Comparison of ENCODE assay signal across 9 cellular contexts in the genomic region with DNA sequence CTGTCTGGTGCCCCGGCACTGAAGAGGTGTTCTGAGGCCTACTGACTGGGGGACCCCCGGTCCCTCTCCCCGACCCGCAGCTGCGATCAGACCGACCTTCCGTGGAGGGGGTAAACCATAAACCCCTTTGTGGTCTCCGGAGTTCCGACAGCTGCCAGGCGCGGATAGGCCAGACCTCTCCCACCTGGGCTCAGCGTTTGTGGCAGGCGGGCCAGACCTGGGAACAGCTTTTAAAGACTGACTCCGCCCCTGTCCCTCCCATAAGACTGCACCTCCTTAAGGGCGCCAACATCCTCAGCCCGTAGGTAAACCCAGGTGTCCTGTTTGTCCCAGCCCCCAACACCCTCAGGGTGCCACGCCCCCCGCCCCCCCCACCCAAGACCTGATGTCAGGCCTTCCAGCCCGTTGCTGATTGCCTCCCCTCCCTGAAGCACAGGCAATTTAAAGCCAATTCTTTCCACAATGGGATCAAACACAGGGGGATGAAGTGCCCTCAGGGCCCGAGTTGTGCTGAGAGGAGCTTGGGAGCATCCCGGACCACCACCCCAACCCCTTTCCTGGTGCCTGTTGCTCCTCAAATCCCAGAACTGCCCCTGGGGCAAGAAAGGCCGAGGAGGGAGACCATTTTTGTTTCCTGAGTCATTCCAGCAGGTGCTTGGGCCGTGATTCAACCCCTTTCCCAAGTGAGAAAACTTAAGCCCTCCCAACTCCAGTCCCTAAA. TPM values are rescaled to one million over a fixed set of nuclear protein-coding genes. Genes with fewer than 3 reads are reported as not detected.
DNase-seq lines count a peak whose midpoint lies in the region; ATAC-seq and TF ChIP-seq lines count a peak whose summit lies in the region.
"Had no signal": no experiment of that assay in that cellular context is flagged by ENCODE, and none has a peak within 500 bp of the region (broad histone marks: within the 10 kb centered on the region; RNA-seq: fewer than 3 reads in every experiment).

TSS of gene SOX15 (minus strand) at position 204 of the 721 bp plus-strand sequence. CDS start 418 bp downstream, outside the sequence.

- POLR2A ChIA-PET in SK-N-SH (lab: Yijun Ruan, JAX): interaction anchor here (0.9 to 3.5 kb wide), 4 partner anchors 11 to 96 kb away, joined by 3 to 23 read pairs (median 4); partner anchors contain the start of genes CD68, FXR2, TP53 and WRAP53

- no peak for ATAC-seq in SK-N-SH treated with all-trans-retinoic acid at 6 μM for 48 hours
- no peak for ATAC-seq in HG02840 (IDR thresholded peaks at IDR 0.05; ENCODE audit: low FRiP score, unreplicated experiment)

- no peaks in the 10 kb centered on the region for H3K27me3 ChIP-seq in SK-N-SH (ENCODE audit: insufficient read depth)
- no peaks in the 10 kb centered on the region for H3K27me3 ChIP-seq in testis

- peak within 1 kb of the TSS; percentile 47 to 63 for H3K27ac ChIP-seq in SK-N-SH (ENCODE audit: low read depth in 2 of 2, low read length in 1 of 2)
- peak within 1 kb of the TSS; percentile 28 to 53 for H3K27ac ChIP-seq in testis
- H3K27ac ChIP-seq: C4-2B had no signal

- peaks cover 21% of the 10 kb centered on the region for H3K79me2 ChIP-seq in SK-N-SH (ENCODE audit: insufficient read depth)

- H3K4me2 ChIP-seq in SK-N-SH: peak within 1 kb of the TSS; percentile 68; the same call in 1 of the 2 replicates

- CTCF ChIA-PET in SK-N-SH (lab: Yijun Ruan, JAX): interaction anchor here (0.6 to 3.4 kb wide), 28 partner anchors 10 to 245 kb away, joined by 3 to 22 read pairs (median 6); partner anchors contain the start of genes CD68, DNAH2, FXR2 and KDM6B

- peak within 1 kb of the TSS; percentile 31; the same call in 1 of the 2 replicates for H3K9ac ChIP-seq in SK-N-SH

- intact Hi-C loops in testis (cut with DNase I; ENCODE audit: low total_unique reads): no loop called here

- no peak for TF ChIP-seq POLR2A in testis (IDR thresholded peaks at IDR 0.05)

- peaks cover 48% of the 10 kb centered on the region for H3F3A ChIP-seq in SK-N-SH (replicated peaks; ENCODE audit: insufficient read depth)

- WGBS in SK-N-SH (ENCODE audit: low lambda C conversion rate): 71% methylated on average over 23 of the region's 23 CpGs
- 42 to 61% methylated on average over 16 to 23 of the region's 23 CpGs for whole genome bisulfite sequencing in testis, 2 donors

- peaks cover 27 to 61% of the 10 kb centered on the region in 2 experiments for H3K36me3 ChIP-seq in SK-N-SH (replicated peaks in 1 of 2; ENCODE audit: control insufficient read depth in 1 of 2, insufficient read depth in 2 of 2, low read length in 1 of 2)
- no peaks in the 10 kb centered on the region for H3K36me3 ChIP-seq in testis (ENCODE audit: low read depth, missing control alignments)

- no peak for TF ChIP-seq CTCF in SK-N-SH (IDR thresholded peaks at IDR 0.05)
- no peak for TF ChIP-seq CTCF in astrocyte of the spinal cord (IDR thresholded peaks at IDR 0.05; ENCODE audit: low read depth, low read length)
- TF ChIP-seq CTCF in testis (IDR thresholded peaks at IDR 0.05): no peak

- no peak within 1 kb of the TSS for H2AFZ ChIP-seq in SK-N-SH (ENCODE audit: low read depth)

- in situ Hi-C loops in astrocyte of the spinal cord (cut with HindIII; ENCODE audit: low sequenced_read_pairs): no loop called here

- H4K20me1 ChIP-seq in SK-N-SH (ENCODE audit: insufficient read depth): no peaks in the 10 kb centered on the region

- DNase-seq in SK-N-SH (peak; percentile 50), astrocyte of the spinal cord (ENCODE audit: low read depth, low spot score) (peak; percentile 27), islet precursor cell (peak; percentile 97), testis (no peak)
- no peak for DNase-seq in activated CD4-positive, alpha-beta T cell treated with anti-CD3 and anti-CD28 coated beads for 4 hours
- no peak for DNase-seq in effector CD4-positive, alpha-beta T cell

- no peak for TF ChIP-seq EP300 in SK-N-SH (IDR thresholded peaks at IDR 0.05; ENCODE audit: borderline replicate concordance in 1 of 2, low read depth in 1 of 2, low read length in 1 of 2)

- no peaks in the 10 kb centered on the region for H3K9me2 ChIP-seq in SK-N-SH

- H3K4me3 ChIP-seq in SK-N-SH (ENCODE audit: low read depth in 2 of 2, low read length in 1 of 2): peak within 1 kb of the TSS in 1 of 2 experiments; percentile 3; a peak in 1 of 4 replicates
- H3K4me3 ChIP-seq in astrocyte of the spinal cord (ENCODE audit: low read depth, low read length): peak within 1 kb of the TSS; percentile 13
- peak within 1 kb of the TSS; percentile 47 to 61 for H3K4me3 ChIP-seq in testis

- TF ChIP-seq RAD21 in SK-N-SH (IDR thresholded peaks at IDR 0.05; ENCODE audit: low read length): no peak

- H3K4me1 ChIP-seq in SK-N-SH (ENCODE audit: control insufficient read depth in 1 of 2, insufficient read depth in 2 of 2, low read depth in 1 of 2, low read length in 1 of 2) (peaks cover 17 to 32% of the 10 kb centered on the region in 2 experiments), testis (peaks cover 2% of the 10 kb centered on the region)

- H3K9me3 ChIP-seq in SK-N-SH (no peaks in the 10 kb centered on the region), testis (no peaks in the 10 kb centered on the region)

TF ChIP-seq in SK-N-SH, 30 proteins besides CTCF, POLR2A, EP300 and RAD21:
- TF ChIP-seq FOSL2 (IDR thresholded peaks at IDR 0.05; ENCODE audit: borderline replicate concordance, low read depth): 0 out of 2 replicates have a peak, but pooled peaks have one; percentile 12
- no peak for TF ChIP-seq SMC3 (IDR thresholded peaks at IDR 0.05; ENCODE audit: low read depth, low read length)

TF ChIP-seq in SK-N-SH treated with all-trans-retinoic acid at 6 μM for 48 hours, 23 proteins besides CTCF, POLR2A, EP300 and RAD21 (continues in another document):
- no peak for TF ChIP-seq CSDC2 (CRISPR knock-in tag; IDR thresholded peaks at IDR 0.05)
- TF ChIP-seq, protein P1, sequence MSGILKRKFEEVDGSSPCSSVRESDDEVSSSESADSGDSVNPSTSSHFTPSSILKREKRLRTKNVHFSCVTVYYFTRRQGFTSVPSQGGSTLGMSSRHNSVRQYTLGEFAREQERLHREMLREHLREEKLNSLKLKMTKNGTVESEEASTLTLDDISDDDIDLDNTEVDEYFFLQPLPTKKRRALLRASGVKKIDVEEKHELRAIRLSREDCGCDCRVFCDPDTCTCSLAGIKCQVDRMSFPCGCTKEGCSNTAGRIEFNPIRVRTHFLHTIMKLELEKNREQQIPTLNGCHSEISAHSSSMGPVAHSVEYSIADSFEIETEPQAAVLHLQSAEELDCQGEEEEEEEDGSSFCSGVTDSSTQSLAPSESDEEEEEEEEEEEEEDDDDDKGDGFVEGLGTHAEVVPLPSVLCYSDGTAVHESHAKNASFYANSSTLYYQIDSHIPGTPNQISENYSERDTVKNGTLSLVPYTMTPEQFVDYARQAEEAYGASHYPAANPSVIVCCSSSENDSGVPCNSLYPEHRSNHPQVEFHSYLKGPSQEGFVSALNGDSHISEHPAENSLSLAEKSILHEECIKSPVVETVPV (CRISPR knock-in tag; IDR thresholded peaks at IDR 0.05): no peak
- TF ChIP-seq TSHZ2 (CRISPR knock-in tag; IDR thresholded peaks at IDR 0.05): no peak
- TF ChIP-seq CREB5 (CRISPR knock-in tag; IDR thresholded peaks at IDR 0.05; ENCODE audit: low read depth): no peak
- TF ChIP-seq ZNF565 (CRISPR knock-in tag; conservative IDR thresholded peaks at IDR 0.05; ENCODE audit: low read depth): no peak
- no peak for TF ChIP-seq ZC3H10 (CRISPR knock-in tag; IDR thresholded peaks at IDR 0.05)
- TF ChIP-seq BACH2 (CRISPR knock-in tag; IDR thresholded peaks at IDR 0.05; ENCODE audit: borderline replicate concordance): no peak
- no peak for TF ChIP-seq ZFP3 (CRISPR knock-in tag; IDR thresholded peaks at IDR 0.05)
- no peak for TF ChIP-seq OSR1 (CRISPR knock-in tag; IDR thresholded peaks at IDR 0.05)
- no peak for TF ChIP-seq GLIS3 (CRISPR knock-in tag; IDR thresholded peaks at IDR 0.05)
- TF ChIP-seq RARB (CRISPR knock-in tag; IDR thresholded peaks at IDR 0.05): no peak
- TF ChIP-seq TCF4 (CRISPR knock-in tag; IDR thresholded peaks at IDR 0.05; ENCODE audit: borderline replicate concordance): no peak

RNA-seq across cellular contexts. Expression of gene SOX15, which starts in this region (rescaled TPM):
- polyA plus RNA-seq in SK-N-SH (2012; rRNA removed) (1.3 TPM in 2 replicates), testis (ENCODE audit: insufficient read depth, low read depth, low replicate concordance) (2.6 TPM)
- 0.59 and 1.1 TPM in 2 replicates for polyA plus RNA-seq in SK-N-SH (2012; cell fraction: cytosol; rRNA removed)
- 1.6 and 1.7 TPM in 2 replicates for polyA plus RNA-seq in SK-N-SH (2012; cell fraction: nucleus; rRNA removed)
- total RNA-seq in testis: 1 to 10 TPM; 2.8 to 4.0 TPM

Comparison
In these comparisons a context has a peak if more than half of its experiments do, and no peak if none do; other contexts are left out.
1. DNase-seq: peak in SK-N-SH (single experiment), astrocyte of the spinal cord (single experiment) and islet precursor cell (single experiment); none in testis (single experiment), activated CD4-positive, alpha-beta T cell treated with anti-CD3 and anti-CD28 coated beads for 4 hours (0 of 2) and effector CD4-positive, alpha-beta T cell (single experiment).